In the genomic region with DNA sequence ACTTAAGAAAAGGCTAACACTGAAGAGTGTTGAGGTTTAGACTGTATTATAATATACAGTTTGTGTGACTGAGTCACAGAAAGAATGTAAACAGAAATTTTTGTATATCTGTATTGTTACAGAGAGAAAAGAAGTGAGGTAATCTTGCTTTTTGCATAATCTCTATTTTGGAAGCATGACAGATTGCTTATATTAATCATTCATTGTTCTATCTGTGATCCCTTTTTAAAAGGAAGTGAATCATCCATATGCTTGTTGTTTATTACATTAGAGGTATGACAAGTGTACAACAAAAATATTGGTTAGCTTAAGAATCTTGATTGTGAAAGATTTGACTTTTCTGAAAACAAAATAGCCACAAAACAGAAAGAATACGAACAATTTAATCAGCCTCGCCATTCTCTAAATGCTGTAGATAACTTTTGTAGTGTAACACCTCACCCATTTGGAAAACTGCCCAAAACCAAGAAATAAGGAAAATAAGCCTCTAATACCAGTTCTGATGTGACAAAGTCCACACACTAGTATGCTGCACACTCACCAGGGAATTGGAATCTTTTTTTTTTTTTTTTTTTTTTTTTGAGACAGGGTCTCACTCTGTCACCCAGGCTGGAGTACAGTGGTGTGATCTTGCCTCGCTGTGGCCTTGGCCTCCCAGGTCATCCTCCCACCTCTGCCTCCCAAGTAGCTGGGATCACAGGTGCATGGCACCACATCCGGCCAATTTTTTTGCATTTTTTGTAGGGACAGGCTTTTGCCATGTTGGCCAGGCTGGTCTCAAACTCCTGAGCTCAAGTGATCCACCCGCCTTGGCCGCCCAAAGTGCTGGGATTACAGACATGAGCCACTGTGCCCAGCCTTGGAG, we compare ENCODE assay signal across 11 cellular contexts.
A peak's percentile ranks its signal among the peaks of the same experiment; 100 is the strongest.
DNase-seq lines count a peak whose midpoint lies in the region; ATAC-seq and TF ChIP-seq lines count a peak whose summit lies in the region.
"Had no signal": no experiment of that assay in that cellular context is flagged by ENCODE, and none has a peak within 500 bp of the region (broad histone marks: within the 10 kb centered on the region; RNA-seq: fewer than 3 reads in every experiment).

No MANE protein-coding gene starts in this region.

- H3K4me3 ChIP-seq in HEK293 (ENCODE audit: low read depth, low read length) (no peak overlapping the region), fibroblast of pulmonary artery (replicated peaks; ENCODE audit: low read depth, low read length) (no peak overlapping the region), skeletal muscle satellite cell (ENCODE audit: low read length) (no peak overlapping the region)
- H3K4me3 ChIP-seq: colonic mucosa, SK-N-MC had no signal

- DNase-seq in fibroblast of pulmonary artery (ENCODE audit: low read depth) (peak; percentile 92), NCI-H146 treated with DMSO at 0.1 percent for 48 hours (lab: John Stamatoyannopoulos, UW; ENCODE audit: unreplicated experiment) (no peak), DMS153 treated with DMSO at 0.1 percent for 48 hours (lab: John Stamatoyannopoulos, UW; ENCODE audit: unreplicated experiment) (no peak)
- DNase-seq: activated CD4-positive, CD25-positive, alpha-beta regulatory T cell treated with anti-CD3 and anti-CD28 coated beads, Interleukin-2, amount 50 U/mL, for 72 hours; colonic mucosa; naive B cell had no signal

- no peak overlapping the region for H3K27ac ChIP-seq in HEK293 (ENCODE audit: extremely low read depth, low read depth, low read length)
- H3K27ac ChIP-seq: colonic mucosa, SK-N-MC had no signal

- CTCF ChIA-PET in HEK293 (lab: Yijun Ruan, JAX) = interaction anchor here (0.5 to 1.4 kb wide), 5 partner anchors 23 to 452 kb away, joined by 3 to 9 read pairs (median 4); no protein-coding TSS in a partner anchor

- H3K36me3 ChIP-seq in HEK293 (ENCODE audit: control insufficient read depth in 2 of 2, insufficient read depth in 1 of 2, low read length in 2 of 2) (no peaks in the 10 kb centered on the region), skeletal muscle satellite cell (ENCODE audit: insufficient read depth, low read length) (no peaks in the 10 kb centered on the region)
- H3K36me3 ChIP-seq: colonic mucosa had no signal

- H3K9me3 ChIP-seq in HEK293 (ENCODE audit: control insufficient read depth, insufficient read depth, low read depth, low read length) (no peaks in the 10 kb centered on the region), skeletal muscle satellite cell (replicated peaks; ENCODE audit: low read length) (no peaks in the 10 kb centered on the region)
- H3K9me3 ChIP-seq: colonic mucosa had no signal

- H3K4me1 ChIP-seq in HEK293 (ENCODE audit: control insufficient read depth, insufficient read depth, low read length) (peaks cover 12% of the 10 kb centered on the region; the same call in 1 of the 2 replicates), skeletal muscle satellite cell (ENCODE audit: control insufficient read depth, insufficient read depth, low read length) (peaks cover 13% of the 10 kb centered on the region)
- H3K4me1 ChIP-seq: colonic mucosa had no signal

- POLR2A ChIA-PET in HEK293 (lab: Yijun Ruan, JAX) = no interaction called here

- ATAC-seq in SK-N-SH treated with all-trans-retinoic acid at 6 μM for 48 hours (peak; percentile 62), HG02610 (IDR thresholded peaks at IDR 0.05; ENCODE audit: unreplicated experiment) (no peak)

- H3K27me3 ChIP-seq in skeletal muscle satellite cell (ENCODE audit: control insufficient read depth, insufficient read depth, low read length) = peaks cover 4% of the 10 kb centered on the region
- H3K27me3 ChIP-seq: colonic mucosa had no signal

- peak overlapping the region; percentile 48 for H3K4me2 ChIP-seq in skeletal muscle satellite cell (ENCODE audit: low read length)

- no peak for TF ChIP-seq CTCF in HEK293 (tag by site-specific recombination; IDR thresholded peaks at IDR 0.05)
- no peak for TF ChIP-seq CTCF in fibroblast of pulmonary artery (IDR thresholded peaks at IDR 0.05; ENCODE audit: low read length, missing control alignments)

- H3K9ac ChIP-seq in skeletal muscle satellite cell (ENCODE audit: low read depth, low read length) = no peak overlapping the region

TF ChIP-seq in HEK293, 187 proteins besides CTCF, POLR2A, EP300 and RAD21 (continues in another document):
- TF ChIP-seq, protein P1, sequence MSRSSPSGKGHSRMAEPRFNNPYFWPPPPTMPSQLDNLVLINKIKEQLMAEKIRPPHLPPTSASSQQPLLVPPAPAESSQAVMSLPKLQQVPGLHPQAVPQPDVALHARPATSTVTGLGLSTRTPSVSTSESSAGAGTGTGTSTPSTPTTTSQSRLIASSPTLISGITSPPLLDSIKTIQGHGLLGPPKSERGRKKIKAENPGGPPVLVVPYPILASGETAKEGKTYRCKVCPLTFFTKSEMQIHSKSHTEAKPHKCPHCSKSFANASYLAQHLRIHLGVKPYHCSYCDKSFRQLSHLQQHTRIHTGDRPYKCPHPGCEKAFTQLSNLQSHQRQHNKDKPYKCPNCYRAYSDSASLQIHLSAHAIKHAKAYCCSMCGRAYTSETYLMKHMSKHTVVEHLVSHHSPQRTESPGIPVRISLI (tag by site-specific recombination; IDR thresholded peaks at IDR 0.05) = peak; percentile 67; the same call in 1 of the 2 replicates
- TF ChIP-seq ZNF302 (tag by site-specific recombination; IDR thresholded peaks at IDR 0.05; ENCODE audit: low read depth) (no peak), ZNF157 (tag by site-specific recombination; IDR thresholded peaks at IDR 0.05) (no peak), ZNF677 (tag by site-specific recombination; IDR thresholded peaks at IDR 0.05) (no peak)
- TF ChIP-seq, protein P2, sequence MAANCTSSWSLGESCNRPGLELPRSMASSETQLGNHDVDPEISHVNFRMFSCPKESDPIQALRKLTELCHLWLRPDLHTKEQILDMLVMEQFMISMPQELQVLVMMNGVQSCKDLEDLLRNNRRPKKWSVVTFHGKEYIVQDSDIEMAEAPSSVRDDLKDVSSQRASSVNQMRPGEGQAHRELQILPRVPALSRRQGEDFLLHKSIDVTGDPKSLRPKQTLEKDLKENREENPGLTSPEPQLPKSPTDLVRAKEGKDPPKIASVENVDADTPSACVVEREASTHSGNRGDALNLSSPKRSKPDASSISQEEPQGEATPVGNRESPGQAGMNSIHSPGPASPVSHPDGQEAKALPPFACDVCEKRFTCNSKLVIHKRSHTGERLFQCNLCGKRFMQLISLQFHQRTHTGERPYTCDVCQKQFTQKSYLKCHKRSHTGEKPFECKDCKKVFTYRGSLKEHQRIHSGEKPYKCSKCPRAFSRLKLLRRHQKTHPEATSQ (tag by site-specific recombination; IDR thresholded peaks at IDR 0.05) = no peak
- TF ChIP-seq, protein P3, sequence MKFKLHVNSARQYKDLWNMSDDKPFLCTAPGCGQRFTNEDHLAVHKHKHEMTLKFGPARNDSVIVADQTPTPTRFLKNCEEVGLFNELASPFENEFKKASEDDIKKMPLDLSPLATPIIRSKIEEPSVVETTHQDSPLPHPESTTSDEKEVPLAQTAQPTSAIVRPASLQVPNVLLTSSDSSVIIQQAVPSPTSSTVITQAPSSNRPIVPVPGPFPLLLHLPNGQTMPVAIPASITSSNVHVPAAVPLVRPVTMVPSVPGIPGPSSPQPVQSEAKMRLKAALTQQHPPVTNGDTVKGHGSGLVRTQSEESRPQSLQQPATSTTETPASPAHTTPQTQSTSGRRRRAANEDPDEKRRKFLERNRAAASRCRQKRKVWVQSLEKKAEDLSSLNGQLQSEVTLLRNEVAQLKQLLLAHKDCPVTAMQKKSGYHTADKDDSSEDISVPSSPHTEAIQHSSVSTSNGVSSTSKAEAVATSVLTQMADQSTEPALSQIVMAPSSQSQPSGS (tag by site-specific recombination; IDR thresholded peaks at IDR 0.05; ENCODE audit: low read depth) = peak; percentile 38; the same call in 1 of the 2 replicates

TF ChIP-seq in SK-N-SH treated with all-trans-retinoic acid at 6 μM for 48 hours, 23 proteins besides CTCF, POLR2A, EP300 and RAD21 (continues in another document):
- TF ChIP-seq ISL1 (CRISPR knock-in tag; IDR thresholded peaks at IDR 0.05) (peak; percentile 86), TOX (CRISPR knock-in tag; IDR thresholded peaks at IDR 0.05; ENCODE audit: borderline replicate concordance) (0 out of 2 replicates have a peak, but pooled peaks have one; percentile 16)
- TF ChIP-seq, protein P4, sequence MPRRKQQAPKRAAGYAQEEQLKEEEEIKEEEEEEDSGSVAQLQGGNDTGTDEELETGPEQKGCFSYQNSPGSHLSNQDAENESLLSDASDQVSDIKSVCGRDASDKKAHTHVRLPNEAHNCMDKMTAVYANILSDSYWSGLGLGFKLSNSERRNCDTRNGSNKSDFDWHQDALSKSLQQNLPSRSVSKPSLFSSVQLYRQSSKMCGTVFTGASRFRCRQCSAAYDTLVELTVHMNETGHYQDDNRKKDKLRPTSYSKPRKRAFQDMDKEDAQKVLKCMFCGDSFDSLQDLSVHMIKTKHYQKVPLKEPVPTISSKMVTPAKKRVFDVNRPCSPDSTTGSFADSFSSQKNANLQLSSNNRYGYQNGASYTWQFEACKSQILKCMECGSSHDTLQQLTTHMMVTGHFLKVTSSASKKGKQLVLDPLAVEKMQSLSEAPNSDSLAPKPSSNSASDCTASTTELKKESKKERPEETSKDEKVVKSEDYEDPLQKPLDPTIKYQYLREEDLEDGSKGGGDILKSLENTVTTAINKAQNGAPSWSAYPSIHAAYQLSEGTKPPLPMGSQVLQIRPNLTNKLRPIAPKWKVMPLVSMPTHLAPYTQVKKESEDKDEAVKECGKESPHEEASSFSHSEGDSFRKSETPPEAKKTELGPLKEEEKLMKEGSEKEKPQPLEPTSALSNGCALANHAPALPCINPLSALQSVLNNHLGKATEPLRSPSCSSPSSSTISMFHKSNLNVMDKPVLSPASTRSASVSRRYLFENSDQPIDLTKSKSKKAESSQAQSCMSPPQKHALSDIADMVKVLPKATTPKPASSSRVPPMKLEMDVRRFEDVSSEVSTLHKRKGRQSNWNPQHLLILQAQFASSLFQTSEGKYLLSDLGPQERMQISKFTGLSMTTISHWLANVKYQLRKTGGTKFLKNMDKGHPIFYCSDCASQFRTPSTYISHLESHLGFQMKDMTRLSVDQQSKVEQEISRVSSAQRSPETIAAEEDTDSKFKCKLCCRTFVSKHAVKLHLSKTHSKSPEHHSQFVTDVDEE (CRISPR knock-in tag; IDR thresholded peaks at IDR 0.05) = no peak
